ENCODE assay signal across 17 cellular contexts in genomic region chr10:26489081-26489480, GRCh38. TPM values are rescaled to one million over a fixed set of nuclear protein-coding genes. Genes with fewer than 3 reads are reported as not detected.
DNase-seq lines count a peak whose midpoint lies in the region; ATAC-seq, FAIRE-seq and TF ChIP-seq lines count a peak whose summit lies in the region.
"Had no signal": no experiment of that assay in that cellular context is flagged by ENCODE, and none has a peak within 500 bp of the region (broad histone marks: within the 10 kb centered on the region; RNA-seq: fewer than 3 reads in every experiment).

No MANE protein-coding gene starts in this region.

- peaks cover 29% of the 10 kb centered on the region for H3K36me3 Mint-ChIP-seq in CD4-positive, CD25-positive, alpha-beta regulatory T cell
- peaks cover 6% of the 10 kb centered on the region for H3K36me3 Mint-ChIP-seq in Calu3 (ENCODE audit: insufficient read depth, unreplicated experiment)
- H3K36me3 Mint-ChIP-seq in activated naive CD4-positive, alpha-beta T cell treated with anti-CD3 and anti-CD28 coated beads, Interleukin-2, amount 50 U/mL, for 72 hours = peaks cover 25 to 30% of the 10 kb centered on the region in 2 donors
- peaks cover 8% of the 10 kb centered on the region for H3K36me3 Mint-ChIP-seq in natural killer cell

- no peak for FAIRE-seq in pancreas (lab: Jason Lieb, UNC)

- H3K27ac Mint-ChIP-seq in CD4-positive, CD25-positive, alpha-beta regulatory T cell = peak overlapping the region; percentile 95 to 99 (median 96)
- peak overlapping the region; percentile 30 for H3K27ac Mint-ChIP-seq in Calu3 (ENCODE audit: unreplicated experiment)
- H3K27ac Mint-ChIP-seq in activated naive CD4-positive, alpha-beta T cell treated with anti-CD3 and anti-CD28 coated beads, Interleukin-2, amount 50 U/mL, for 72 hours = peak overlapping the region; percentile 98
- peak overlapping the region; percentile 96 to 98 for H3K27ac Mint-ChIP-seq in natural killer cell

- peaks cover 36% of the 10 kb centered on the region for H3K36me3 ChIP-seq in CD4-positive, CD25-positive, alpha-beta regulatory T cell (ENCODE audit: control insufficient read depth, insufficient read depth, low read length)
- H3K36me3 ChIP-seq in pancreas = no peaks in the 10 kb centered on the region
- H3K36me3 ChIP-seq: BE2C had no signal

- peak overlapping the region in 2 of 4 donors; percentile 33 to 56 for H3K4me3 Mint-ChIP-seq in CD4-positive, CD25-positive, alpha-beta regulatory T cell
- no peak overlapping the region for H3K4me3 Mint-ChIP-seq in Calu3 (ENCODE audit: low read depth, unreplicated experiment)
- peak overlapping the region; percentile 14 for H3K4me3 Mint-ChIP-seq in natural killer cell

- no peak overlapping the region for H3K4me3 ChIP-seq in CD4-positive, CD25-positive, alpha-beta regulatory T cell (ENCODE audit: low read depth, low read length)
- H3K4me3 ChIP-seq in pancreas = no peak overlapping the region
- H3K4me3 ChIP-seq: heart left ventricle had no signal

- no peak for TF ChIP-seq CTCF in Calu3 (IDR thresholded peaks at IDR 0.05; ENCODE audit: unreplicated experiment)
- no peak for TF ChIP-seq CTCF in natural killer cell (IDR thresholded peaks at IDR 0.05)
- no peak for TF ChIP-seq CTCF in pancreas (IDR thresholded peaks at IDR 0.05)

- intact Hi-C loops in Calu3 (cut with micrococcal nuclease; ENCODE audit: unreplicated experiment) = loop anchor here (5.0 kb wide), 1 partner anchor 122 kb away; no protein-coding TSS in a partner anchor
- intact Hi-C loops in natural killer cell (cut with micrococcal nuclease) = loop anchor here (2.0 to 10.0 kb wide), 3 partner anchors 14 to 1843 kb away; partner anchors contain the start of genes MASTL and YME1L1
- intact Hi-C loops in pancreas (cut with DNase I) = no loop called here

- H3K4me1 ChIP-seq in CD4-positive, CD25-positive, alpha-beta regulatory T cell (ENCODE audit: control insufficient read depth, insufficient read depth, low read length, poor library complexity, severe bottlenecking) = peaks cover 52% of the 10 kb centered on the region
- peaks cover 8 to 18% (median 12%) of the 10 kb centered on the region in 3 donors for H3K4me1 ChIP-seq in pancreas
- H3K4me1 ChIP-seq: BE2C, parathyroid adenoma had no signal

- BruUV-seq in Calu3 (replicated peaks; lab: Mats Ljungman, UMichigan) = no TSS peak

- CTCF ChIA-PET in Calu3 (lab: Charles Lee) = no interaction called here

- H3K4me1 Mint-ChIP-seq in CD4-positive, CD25-positive, alpha-beta regulatory T cell = peaks cover 39 to 75% (median 45%) of the 10 kb centered on the region in 4 donors
- H3K4me1 Mint-ChIP-seq in Calu3 (ENCODE audit: low read depth, unreplicated experiment) = peaks cover 63% of the 10 kb centered on the region
- peaks cover 52 to 55% of the 10 kb centered on the region in 2 donors for H3K4me1 Mint-ChIP-seq in natural killer cell

- ATAC-seq in CD4-positive, CD25-positive, alpha-beta regulatory T cell (ENCODE audit: low read depth in 2 of 2) = no peak
- no peak for ATAC-seq in activated naive CD4-positive, alpha-beta T cell treated with anti-CD3 and anti-CD28 coated beads, Interleukin-2, amount 50 U/mL, for 72 hours
- ATAC-seq in natural killer cell (no peak), pancreas (no peak)
- ATAC-seq: heart left ventricle had no signal

- no peaks in the 10 kb centered on the region for H3K27me3 Mint-ChIP-seq in CD4-positive, CD25-positive, alpha-beta regulatory T cell
- no peaks in the 10 kb centered on the region for H3K27me3 Mint-ChIP-seq in Calu3 (ENCODE audit: unreplicated experiment)
- H3K27me3 Mint-ChIP-seq in natural killer cell (ENCODE audit: low read depth in 2 of 2) = no peaks in the 10 kb centered on the region

- no peaks in the 10 kb centered on the region for H3K9me3 ChIP-seq in CD4-positive, CD25-positive, alpha-beta regulatory T cell (ENCODE audit: control insufficient read depth in 2 of 2, low read length in 2 of 2)
- H3K9me3 ChIP-seq in pancreas = no peaks in the 10 kb centered on the region
- H3K9me3 ChIP-seq: BE2C, heart left ventricle had no signal

- H3K9me3 Mint-ChIP-seq in CD4-positive, CD25-positive, alpha-beta regulatory T cell = peaks cover 0 to 1% (median 0%) of the 10 kb centered on the region in 7 donors
- H3K9me3 Mint-ChIP-seq in Calu3 (ENCODE audit: low read depth, unreplicated experiment) (no peaks in the 10 kb centered on the region), natural killer cell (no peaks in the 10 kb centered on the region)
- no peaks in the 10 kb centered on the region for H3K9me3 Mint-ChIP-seq in activated naive CD4-positive, alpha-beta T cell treated with anti-CD3 and anti-CD28 coated beads, Interleukin-2, amount 50 U/mL, for 72 hours

- no peaks in the 10 kb centered on the region for H3K27me3 ChIP-seq in CD4-positive, CD25-positive, alpha-beta regulatory T cell (ENCODE audit: control insufficient read depth, insufficient read depth, low read length)
- no peaks in the 10 kb centered on the region for H3K27me3 ChIP-seq in pancreas
- H3K27me3 ChIP-seq: BE2C, heart left ventricle had no signal

- peak overlapping the region; percentile 94 for H3K27ac ChIP-seq in CD4-positive, CD25-positive, alpha-beta regulatory T cell (ENCODE audit: insufficient read depth, low read length, poor library complexity, severe bottlenecking)
- no peak overlapping the region for H3K27ac ChIP-seq in pancreas
- H3K27ac ChIP-seq: heart left ventricle, parathyroid adenoma, VCaP had no signal

- DNase-seq in CD4-positive, CD25-positive, alpha-beta regulatory T cell = no peak
- DNase-seq in Calu3 (no peak), natural killer cell (no peak), activated gamma-delta T cell (lab: John Stamatoyannopoulos, UW) (no peak), pancreas (no peak), ureter (ENCODE audit: low spot score) (no peak)
- DNase-seq in activated naive CD4-positive, alpha-beta T cell treated with anti-CD3 and anti-CD28 coated beads, Interleukin-2, amount 50 U/mL, for 72 hours (ENCODE audit: low spot score in 2 of 2) = no peak
- DNase-seq: BE2C; central memory CD4-positive, alpha-beta T cell; heart left ventricle; NCI-H1105 treated with DMSO at 0.1 percent for 48 hours; NCI-H748 treated with DMSO at 0.1 percent for 48 hours; SHP77; T-helper 1 cell had no signal

- 55 to 68% methylated on average over 5 of the region's 5 CpGs for WGBS in pancreas, 2 donors

RNA-seq across cellular contexts. Expression of gene APBB1IP, which starts 50.9 kb away (rescaled TPM):
- total RNA-seq in CD4-positive, CD25-positive, alpha-beta regulatory T cell = 86.4 TPM
- 10 to 100 TPM; 44.1 to 56.0 (median 50.3) TPM for polyA plus RNA-seq in CD4-positive, CD25-positive, alpha-beta regulatory T cell
- total RNA-seq in Calu3 (2022) (1.5 and 1.9 TPM in 2 replicates), natural killer cell (100 to 1,000 TPM in 2 of 3 donors, 10 to 100 TPM in 1; 92.5 to 119 (median 100) TPM), pancreas (10 to 100 TPM in 1 of 6 donors, 1 to 10 TPM in 4, under 1 TPM in 1; 0.93 to 12.3 (median 3.6) TPM), ureter (8.0 TPM)
- total RNA-seq in activated naive CD4-positive, alpha-beta T cell treated with anti-CD3 and anti-CD28 coated beads, Interleukin-2, amount 50 U/mL, for 72 hours = 10 to 100 TPM; 31.1 to 43.1 TPM
- 1 to 10 TPM; 2.1 to 2.4 TPM for polyA plus RNA-seq in pancreas
- total RNA-seq: HT1080 had no signal

Comparison
In these comparisons a context has a peak if more than half of its experiments do, and no peak if none do; other contexts are left out.
1. H3K27ac Mint-ChIP-seq: peak in every context shown above with its lines; median percentile 98 in activated naive CD4-positive, alpha-beta T cell treated with anti-CD3 and anti-CD28 coated beads, Interleukin-2, amount 50 U/mL, for 72 hours; 97 in natural killer cell; 96 in CD4-positive, CD25-positive, alpha-beta regulatory T cell; 30 in Calu3.
2. intact Hi-C loops: an anchor here in Calu3 (5.0 kb wide) and natural killer cell (2.0 to 10.0 kb wide); none called in pancreas.